Comparison of ENCODE assay signal across 8 cellular contexts in genomic region chr22:40654522-40655167, GRCh38. TPM values are rescaled to one million over a fixed set of nuclear protein-coding genes. Genes with fewer than 3 reads are reported as not detected.
A peak's percentile ranks its signal among the peaks of the same experiment; 100 is the strongest.
DNase-seq lines count a peak whose midpoint lies in the region; ATAC-seq and TF ChIP-seq lines count a peak whose summit lies in the region.

No MANE protein-coding gene starts in this region.

- H3K27ac ChIP-seq in smooth muscle cell (ENCODE audit: low read depth): peak overlapping the region; percentile 98

- H3K27me3 ChIP-seq in smooth muscle cell (ENCODE audit: low read depth): no peaks in the 10 kb centered on the region

- H3K27ac Mint-ChIP-seq in activated naive CD4-positive, alpha-beta T cell treated with anti-CD3 and anti-CD28 coated beads, Interleukin-2, amount 50 U/mL, for 72 hours: peak overlapping the region in 1 of 2 donors; percentile 59

- in situ Hi-C loops in KBM-7 (cut with MboI; ENCODE audit: low pct_unique_long_range_greater_than_20kb, low sequenced_read_pairs): no loop called here
- in situ Hi-C loops in astrocyte of the cerebellum (cut with HindIII; ENCODE audit: low sequenced_read_pairs): no loop called here

- WGBS in smooth muscle cell (ENCODE audit: low lambda C conversion rate): 32% methylated on average over 11 of the region's 11 CpGs

- DNase-seq in A172 (ENCODE audit: low spot score): peak; percentile 52
- DNase-seq in KBM-7: peak; percentile 27
- no peak for DNase-seq in astrocyte of the cerebellum (ENCODE audit: low read depth)
- DNase-seq in hippocampal formation (lab: John Stamatoyannopoulos, UW): peak; percentile 25 to 63
- DNase-seq in smooth muscle cell (lab: John Stamatoyannopoulos, UW; ENCODE audit: unreplicated experiment): no peak
- no peak for DNase-seq in DMS114 treated with DMSO at 0.1 percent for 48 hours (lab: John Stamatoyannopoulos, UW; ENCODE audit: unreplicated experiment)
- DNase-seq in activated naive CD4-positive, alpha-beta T cell treated with anti-CD3 and anti-CD28 coated beads, Interleukin-2, amount 50 U/mL, for 72 hours (ENCODE audit: low spot score in 2 of 2): no peak

- H3K9me3 ChIP-seq in smooth muscle cell (replicated peaks; ENCODE audit: low read depth): no peaks in the 10 kb centered on the region

- no peak overlapping the region for H3K4me3 ChIP-seq in astrocyte of the cerebellum (ENCODE audit: low read depth, low read length)
- H3K4me3 ChIP-seq in smooth muscle cell: no peak overlapping the region

- H4K20me1 ChIP-seq in smooth muscle cell (ENCODE audit: low read depth): no peaks in the 10 kb centered on the region

- H3K9ac ChIP-seq in smooth muscle cell (ENCODE audit: low read depth): peak overlapping the region; percentile 65

- H3K36me3 Mint-ChIP-seq in activated naive CD4-positive, alpha-beta T cell treated with anti-CD3 and anti-CD28 coated beads, Interleukin-2, amount 50 U/mL, for 72 hours: no peaks in the 10 kb centered on the region

- no peaks in the 10 kb centered on the region for H3K9me3 Mint-ChIP-seq in activated naive CD4-positive, alpha-beta T cell treated with anti-CD3 and anti-CD28 coated beads, Interleukin-2, amount 50 U/mL, for 72 hours

- peak overlapping the region; percentile 28 for H2AFZ ChIP-seq in smooth muscle cell (ENCODE audit: low read depth)

- peaks cover 22% of the 10 kb centered on the region for H3F3A ChIP-seq in smooth muscle cell (ENCODE audit: low read depth)

- H3K4me1 ChIP-seq in smooth muscle cell (ENCODE audit: low read depth): peaks cover 20% of the 10 kb centered on the region

- no peaks in the 10 kb centered on the region for H3K79me2 ChIP-seq in smooth muscle cell (ENCODE audit: low read depth)

- TF ChIP-seq CTCF in astrocyte of the cerebellum (IDR thresholded peaks at IDR 0.05; ENCODE audit: low read depth, low read length, missing control alignments) (peak; percentile 9), smooth muscle cell (IDR thresholded peaks at IDR 0.05; ENCODE audit: borderline replicate concordance, insufficient read depth, poor library complexity, severe bottlenecking) (no peak)

- H3K4me2 ChIP-seq in smooth muscle cell: peak overlapping the region; percentile 9

- no peak for ATAC-seq in HG02852 (IDR thresholded peaks at IDR 0.05; ENCODE audit: unreplicated experiment)
- no peak for ATAC-seq in activated naive CD4-positive, alpha-beta T cell treated with anti-CD3 and anti-CD28 coated beads, Interleukin-2, amount 50 U/mL, for 72 hours

- no peaks in the 10 kb centered on the region for H3K36me3 ChIP-seq in smooth muscle cell (ENCODE audit: low read depth)

RNA-seq across cellular contexts. Expression of gene MRTFA, which starts 18.1 kb away (rescaled TPM):
- 47.7 and 56.5 TPM in 2 replicates for total RNA-seq in A172 (2014; rRNA removed; shearing (Covaris generic))
- total RNA-seq in smooth muscle cell: 34.1 and 41.7 TPM in 2 replicates
- 25.5 and 44.3 TPM in 2 replicates for polyA plus RNA-seq in smooth muscle cell
- total RNA-seq in activated naive CD4-positive, alpha-beta T cell treated with anti-CD3 and anti-CD28 coated beads, Interleukin-2, amount 50 U/mL, for 72 hours: 10 to 100 TPM; 38.5 to 58.8 TPM

RNA-seq across cellular contexts. Expression of gene MCHR1, which starts 24.6 kb away (rescaled TPM):
- not detected in 2 replicates for total RNA-seq in A172 (2014; rRNA removed; shearing (Covaris generic))
- 11.8 and 24.6 TPM in 2 replicates for total RNA-seq in smooth muscle cell
- 12.8 and 18.9 TPM in 2 replicates for polyA plus RNA-seq in smooth muscle cell
- total RNA-seq in activated naive CD4-positive, alpha-beta T cell treated with anti-CD3 and anti-CD28 coated beads, Interleukin-2, amount 50 U/mL, for 72 hours: not detected

Comparison
In these comparisons a context has a peak if more than half of its experiments do, and no peak if none do; other contexts are left out.
1. DNase-seq: peak in A172 (single experiment), KBM-7 (single experiment) and hippocampal formation (2 of 2); none in astrocyte of the cerebellum (single experiment), smooth muscle cell (single experiment), DMS114 treated with DMSO at 0.1 percent for 48 hours (single experiment) and activated naive CD4-positive, alpha-beta T cell treated with anti-CD3 and anti-CD28 coated beads, Interleukin-2, amount 50 U/mL, for 72 hours (0 of 2).
2. RNA of gene MCHR1, which starts 24.6 kb away (total RNA-seq): 11.8 to 24.6 TPM in smooth muscle cell; not detected in activated naive CD4-positive, alpha-beta T cell treated with anti-CD3 and anti-CD28 coated beads, Interleukin-2, amount 50 U/mL, for 72 hours and not detected in A172; every median in the first group is over 10 times any median in the second.